Comparison of ENCODE assay signal across 1 cellular context in genomic region chr15:58770857-58771620, GRCh38.
TF ChIP-seq lines count a peak whose summit lies in the region.

Gene MINDY2, plus strand, starts transcription at chr15:58771302. Its CDS starts 94 bp downstream, at chr15:58771396.

TF ChIP-seq in WTC11, 78 proteins besides CTCF, POLR2A, EP300 and RAD21 (continued from another document):
- TF ChIP-seq, protein P1, sequence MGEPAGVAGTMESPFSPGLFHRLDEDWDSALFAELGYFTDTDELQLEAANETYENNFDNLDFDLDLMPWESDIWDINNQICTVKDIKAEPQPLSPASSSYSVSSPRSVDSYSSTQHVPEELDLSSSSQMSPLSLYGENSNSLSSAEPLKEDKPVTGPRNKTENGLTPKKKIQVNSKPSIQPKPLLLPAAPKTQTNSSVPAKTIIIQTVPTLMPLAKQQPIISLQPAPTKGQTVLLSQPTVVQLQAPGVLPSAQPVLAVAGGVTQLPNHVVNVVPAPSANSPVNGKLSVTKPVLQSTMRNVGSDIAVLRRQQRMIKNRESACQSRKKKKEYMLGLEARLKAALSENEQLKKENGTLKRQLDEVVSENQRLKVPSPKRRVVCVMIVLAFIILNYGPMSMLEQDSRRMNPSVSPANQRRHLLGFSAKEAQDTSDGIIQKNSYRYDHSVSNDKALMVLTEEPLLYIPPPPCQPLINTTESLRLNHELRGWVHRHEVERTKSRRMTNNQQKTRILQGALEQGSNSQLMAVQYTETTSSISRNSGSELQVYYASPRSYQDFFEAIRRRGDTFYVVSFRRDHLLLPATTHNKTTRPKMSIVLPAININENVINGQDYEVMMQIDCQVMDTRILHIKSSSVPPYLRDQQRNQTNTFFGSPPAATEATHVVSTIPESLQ (CRISPR knock-in tag; IDR thresholded peaks at IDR 0.05), result no peak
- no peak for TF ChIP-seq NR1H2 (CRISPR knock-in tag; IDR thresholded peaks at IDR 0.05)
- TF ChIP-seq ZNF121 (CRISPR knock-in tag; IDR thresholded peaks at IDR 0.05), result no peak
- no peak for TF ChIP-seq CREB1 (CRISPR knock-in tag; IDR thresholded peaks at IDR 0.05)
- TF ChIP-seq ZNF671 (CRISPR knock-in tag; IDR thresholded peaks at IDR 0.05), result no peak
- no peak for TF ChIP-seq ZNF396 (CRISPR knock-in tag; IDR thresholded peaks at IDR 0.05; ENCODE audit: borderline replicate concordance)
- TF ChIP-seq, protein P2, sequence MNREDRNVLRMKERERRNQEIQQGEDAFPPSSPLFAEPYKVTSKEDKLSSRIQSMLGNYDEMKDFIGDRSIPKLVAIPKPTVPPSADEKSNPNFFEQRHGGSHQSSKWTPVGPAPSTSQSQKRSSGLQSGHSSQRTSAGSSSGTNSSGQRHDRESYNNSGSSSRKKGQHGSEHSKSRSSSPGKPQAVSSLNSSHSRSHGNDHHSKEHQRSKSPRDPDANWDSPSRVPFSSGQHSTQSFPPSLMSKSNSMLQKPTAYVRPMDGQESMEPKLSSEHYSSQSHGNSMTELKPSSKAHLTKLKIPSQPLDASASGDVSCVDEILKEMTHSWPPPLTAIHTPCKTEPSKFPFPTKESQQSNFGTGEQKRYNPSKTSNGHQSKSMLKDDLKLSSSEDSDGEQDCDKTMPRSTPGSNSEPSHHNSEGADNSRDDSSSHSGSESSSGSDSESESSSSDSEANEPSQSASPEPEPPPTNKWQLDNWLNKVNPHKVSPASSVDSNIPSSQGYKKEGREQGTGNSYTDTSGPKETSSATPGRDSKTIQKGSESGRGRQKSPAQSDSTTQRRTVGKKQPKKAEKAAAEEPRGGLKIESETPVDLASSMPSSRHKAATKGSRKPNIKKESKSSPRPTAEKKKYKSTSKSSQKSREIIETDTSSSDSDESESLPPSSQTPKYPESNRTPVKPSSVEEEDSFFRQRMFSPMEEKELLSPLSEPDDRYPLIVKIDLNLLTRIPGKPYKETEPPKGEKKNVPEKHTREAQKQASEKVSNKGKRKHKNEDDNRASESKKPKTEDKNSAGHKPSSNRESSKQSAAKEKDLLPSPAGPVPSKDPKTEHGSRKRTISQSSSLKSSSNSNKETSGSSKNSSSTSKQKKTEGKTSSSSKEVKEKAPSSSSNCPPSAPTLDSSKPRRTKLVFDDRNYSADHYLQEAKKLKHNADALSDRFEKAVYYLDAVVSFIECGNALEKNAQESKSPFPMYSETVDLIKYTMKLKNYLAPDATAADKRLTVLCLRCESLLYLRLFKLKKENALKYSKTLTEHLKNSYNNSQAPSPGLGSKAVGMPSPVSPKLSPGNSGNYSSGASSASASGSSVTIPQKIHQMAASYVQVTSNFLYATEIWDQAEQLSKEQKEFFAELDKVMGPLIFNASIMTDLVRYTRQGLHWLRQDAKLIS (CRISPR knock-in tag; IDR thresholded peaks at IDR 0.05; ENCODE audit: borderline replicate concordance), result no peak
- peak; percentile 84 for TF ChIP-seq MYBL2 (CRISPR knock-in tag; IDR thresholded peaks at IDR 0.05)
- no peak for TF ChIP-seq NFYB (CRISPR knock-in tag; conservative IDR thresholded peaks at IDR 0.05; ENCODE audit: low read depth)
- TF ChIP-seq ZNF423 (CRISPR knock-in tag; IDR thresholded peaks at IDR 0.05), result peak; percentile 94
- TF ChIP-seq, protein P3, sequence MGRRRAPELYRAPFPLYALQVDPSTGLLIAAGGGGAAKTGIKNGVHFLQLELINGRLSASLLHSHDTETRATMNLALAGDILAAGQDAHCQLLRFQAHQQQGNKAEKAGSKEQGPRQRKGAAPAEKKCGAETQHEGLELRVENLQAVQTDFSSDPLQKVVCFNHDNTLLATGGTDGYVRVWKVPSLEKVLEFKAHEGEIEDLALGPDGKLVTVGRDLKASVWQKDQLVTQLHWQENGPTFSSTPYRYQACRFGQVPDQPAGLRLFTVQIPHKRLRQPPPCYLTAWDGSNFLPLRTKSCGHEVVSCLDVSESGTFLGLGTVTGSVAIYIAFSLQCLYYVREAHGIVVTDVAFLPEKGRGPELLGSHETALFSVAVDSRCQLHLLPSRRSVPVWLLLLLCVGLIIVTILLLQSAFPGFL (CRISPR knock-in tag; IDR thresholded peaks at IDR 0.05; ENCODE audit: borderline replicate concordance), result no peak
- TF ChIP-seq USF1 (CRISPR knock-in tag; IDR thresholded peaks at IDR 0.05), result peak; percentile 94
- TF ChIP-seq CREM (CRISPR knock-in tag; IDR thresholded peaks at IDR 0.05), result 0 out of 2 replicates have a peak, but pooled peaks have one; percentile 56
- TF ChIP-seq SMAD4 (CRISPR knock-in tag; IDR thresholded peaks at IDR 0.05), result no peak
- TF ChIP-seq FOXJ3 (CRISPR knock-in tag; IDR thresholded peaks at IDR 0.05; ENCODE audit: borderline replicate concordance), result no peak
- no peak for TF ChIP-seq PRRX2 (CRISPR knock-in tag; IDR thresholded peaks at IDR 0.05)
- TF ChIP-seq FOXK1 (CRISPR knock-in tag; IDR thresholded peaks at IDR 0.05), result peak; percentile 84
- TF ChIP-seq, protein P4, sequence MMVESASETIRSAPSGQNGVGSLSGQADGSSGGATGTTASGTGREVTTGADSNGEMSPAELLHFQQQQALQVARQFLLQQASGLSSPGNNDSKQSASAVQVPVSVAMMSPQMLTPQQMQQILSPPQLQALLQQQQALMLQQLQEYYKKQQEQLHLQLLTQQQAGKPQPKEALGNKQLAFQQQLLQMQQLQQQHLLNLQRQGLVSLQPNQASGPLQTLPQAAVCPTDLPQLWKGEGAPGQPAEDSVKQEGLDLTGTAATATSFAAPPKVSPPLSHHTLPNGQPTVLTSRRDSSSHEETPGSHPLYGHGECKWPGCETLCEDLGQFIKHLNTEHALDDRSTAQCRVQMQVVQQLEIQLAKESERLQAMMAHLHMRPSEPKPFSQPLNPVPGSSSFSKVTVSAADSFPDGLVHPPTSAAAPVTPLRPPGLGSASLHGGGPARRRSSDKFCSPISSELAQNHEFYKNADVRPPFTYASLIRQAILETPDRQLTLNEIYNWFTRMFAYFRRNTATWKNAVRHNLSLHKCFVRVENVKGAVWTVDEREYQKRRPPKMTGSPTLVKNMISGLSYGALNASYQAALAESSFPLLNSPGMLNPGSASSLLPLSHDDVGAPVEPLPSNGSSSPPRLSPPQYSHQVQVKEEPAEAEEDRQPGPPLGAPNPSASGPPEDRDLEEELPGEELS (CRISPR knock-in tag; IDR thresholded peaks at IDR 0.05), result peak; percentile 47; the same call in 1 of the 2 replicates
- TF ChIP-seq CDX4 (CRISPR knock-in tag; IDR thresholded peaks at IDR 0.05; ENCODE audit: borderline replicate concordance), result no peak
- TF ChIP-seq TEAD1 (CRISPR knock-in tag; IDR thresholded peaks at IDR 0.05), result peak; percentile 71
- no peak for TF ChIP-seq TCF7 (CRISPR knock-in tag; IDR thresholded peaks at IDR 0.05; ENCODE audit: low read depth)
- peak; percentile 49; the same call in 1 of the 2 replicates for TF ChIP-seq TEAD4 (CRISPR knock-in tag; IDR thresholded peaks at IDR 0.05)
- TF ChIP-seq, protein P5, sequence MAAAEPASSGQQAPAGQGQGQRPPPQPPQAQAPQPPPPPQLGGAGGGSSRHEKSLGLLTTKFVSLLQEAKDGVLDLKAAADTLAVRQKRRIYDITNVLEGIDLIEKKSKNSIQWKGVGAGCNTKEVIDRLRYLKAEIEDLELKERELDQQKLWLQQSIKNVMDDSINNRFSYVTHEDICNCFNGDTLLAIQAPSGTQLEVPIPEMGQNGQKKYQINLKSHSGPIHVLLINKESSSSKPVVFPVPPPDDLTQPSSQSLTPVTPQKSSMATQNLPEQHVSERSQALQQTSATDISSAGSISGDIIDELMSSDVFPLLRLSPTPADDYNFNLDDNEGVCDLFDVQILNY (CRISPR knock-in tag; IDR thresholded peaks at IDR 0.05), result peak; percentile 93
- TF ChIP-seq, protein P6, sequence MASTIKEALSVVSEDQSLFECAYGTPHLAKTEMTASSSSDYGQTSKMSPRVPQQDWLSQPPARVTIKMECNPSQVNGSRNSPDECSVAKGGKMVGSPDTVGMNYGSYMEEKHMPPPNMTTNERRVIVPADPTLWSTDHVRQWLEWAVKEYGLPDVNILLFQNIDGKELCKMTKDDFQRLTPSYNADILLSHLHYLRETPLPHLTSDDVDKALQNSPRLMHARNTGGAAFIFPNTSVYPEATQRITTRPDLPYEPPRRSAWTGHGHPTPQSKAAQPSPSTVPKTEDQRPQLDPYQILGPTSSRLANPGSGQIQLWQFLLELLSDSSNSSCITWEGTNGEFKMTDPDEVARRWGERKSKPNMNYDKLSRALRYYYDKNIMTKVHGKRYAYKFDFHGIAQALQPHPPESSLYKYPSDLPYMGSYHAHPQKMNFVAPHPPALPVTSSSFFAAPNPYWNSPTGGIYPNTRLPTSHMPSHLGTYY (CRISPR knock-in tag; IDR thresholded peaks at IDR 0.05), result no peak
